1 cellular context compared by ENCODE assay signal in the genomic region with DNA sequence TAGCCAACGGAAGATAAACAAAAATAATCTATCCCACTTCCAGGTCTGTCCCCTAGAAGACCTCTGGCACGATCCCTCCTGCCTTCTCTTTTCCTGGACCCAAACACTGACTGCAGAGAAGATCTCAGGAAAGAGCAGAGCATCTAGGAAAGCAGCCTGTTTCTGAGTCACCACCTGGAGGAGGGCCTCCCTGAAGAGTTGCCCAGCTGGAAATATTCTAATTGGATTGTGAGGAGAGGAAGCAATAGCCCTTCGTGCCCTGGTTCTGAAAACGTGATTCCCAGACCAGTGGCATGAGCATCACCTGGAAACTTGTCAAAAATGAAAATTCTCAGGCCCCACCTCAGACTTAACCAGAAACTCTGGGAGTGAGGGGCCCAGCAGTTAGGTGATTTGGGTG.
TF ChIP-seq lines count a peak whose summit lies in the region.

No MANE protein-coding gene starts in this region.

TF ChIP-seq in GM23338, 12 proteins besides CTCF, POLR2A, EP300 and RAD21 (continued from another document):
- TF ChIP-seq, protein P1, sequence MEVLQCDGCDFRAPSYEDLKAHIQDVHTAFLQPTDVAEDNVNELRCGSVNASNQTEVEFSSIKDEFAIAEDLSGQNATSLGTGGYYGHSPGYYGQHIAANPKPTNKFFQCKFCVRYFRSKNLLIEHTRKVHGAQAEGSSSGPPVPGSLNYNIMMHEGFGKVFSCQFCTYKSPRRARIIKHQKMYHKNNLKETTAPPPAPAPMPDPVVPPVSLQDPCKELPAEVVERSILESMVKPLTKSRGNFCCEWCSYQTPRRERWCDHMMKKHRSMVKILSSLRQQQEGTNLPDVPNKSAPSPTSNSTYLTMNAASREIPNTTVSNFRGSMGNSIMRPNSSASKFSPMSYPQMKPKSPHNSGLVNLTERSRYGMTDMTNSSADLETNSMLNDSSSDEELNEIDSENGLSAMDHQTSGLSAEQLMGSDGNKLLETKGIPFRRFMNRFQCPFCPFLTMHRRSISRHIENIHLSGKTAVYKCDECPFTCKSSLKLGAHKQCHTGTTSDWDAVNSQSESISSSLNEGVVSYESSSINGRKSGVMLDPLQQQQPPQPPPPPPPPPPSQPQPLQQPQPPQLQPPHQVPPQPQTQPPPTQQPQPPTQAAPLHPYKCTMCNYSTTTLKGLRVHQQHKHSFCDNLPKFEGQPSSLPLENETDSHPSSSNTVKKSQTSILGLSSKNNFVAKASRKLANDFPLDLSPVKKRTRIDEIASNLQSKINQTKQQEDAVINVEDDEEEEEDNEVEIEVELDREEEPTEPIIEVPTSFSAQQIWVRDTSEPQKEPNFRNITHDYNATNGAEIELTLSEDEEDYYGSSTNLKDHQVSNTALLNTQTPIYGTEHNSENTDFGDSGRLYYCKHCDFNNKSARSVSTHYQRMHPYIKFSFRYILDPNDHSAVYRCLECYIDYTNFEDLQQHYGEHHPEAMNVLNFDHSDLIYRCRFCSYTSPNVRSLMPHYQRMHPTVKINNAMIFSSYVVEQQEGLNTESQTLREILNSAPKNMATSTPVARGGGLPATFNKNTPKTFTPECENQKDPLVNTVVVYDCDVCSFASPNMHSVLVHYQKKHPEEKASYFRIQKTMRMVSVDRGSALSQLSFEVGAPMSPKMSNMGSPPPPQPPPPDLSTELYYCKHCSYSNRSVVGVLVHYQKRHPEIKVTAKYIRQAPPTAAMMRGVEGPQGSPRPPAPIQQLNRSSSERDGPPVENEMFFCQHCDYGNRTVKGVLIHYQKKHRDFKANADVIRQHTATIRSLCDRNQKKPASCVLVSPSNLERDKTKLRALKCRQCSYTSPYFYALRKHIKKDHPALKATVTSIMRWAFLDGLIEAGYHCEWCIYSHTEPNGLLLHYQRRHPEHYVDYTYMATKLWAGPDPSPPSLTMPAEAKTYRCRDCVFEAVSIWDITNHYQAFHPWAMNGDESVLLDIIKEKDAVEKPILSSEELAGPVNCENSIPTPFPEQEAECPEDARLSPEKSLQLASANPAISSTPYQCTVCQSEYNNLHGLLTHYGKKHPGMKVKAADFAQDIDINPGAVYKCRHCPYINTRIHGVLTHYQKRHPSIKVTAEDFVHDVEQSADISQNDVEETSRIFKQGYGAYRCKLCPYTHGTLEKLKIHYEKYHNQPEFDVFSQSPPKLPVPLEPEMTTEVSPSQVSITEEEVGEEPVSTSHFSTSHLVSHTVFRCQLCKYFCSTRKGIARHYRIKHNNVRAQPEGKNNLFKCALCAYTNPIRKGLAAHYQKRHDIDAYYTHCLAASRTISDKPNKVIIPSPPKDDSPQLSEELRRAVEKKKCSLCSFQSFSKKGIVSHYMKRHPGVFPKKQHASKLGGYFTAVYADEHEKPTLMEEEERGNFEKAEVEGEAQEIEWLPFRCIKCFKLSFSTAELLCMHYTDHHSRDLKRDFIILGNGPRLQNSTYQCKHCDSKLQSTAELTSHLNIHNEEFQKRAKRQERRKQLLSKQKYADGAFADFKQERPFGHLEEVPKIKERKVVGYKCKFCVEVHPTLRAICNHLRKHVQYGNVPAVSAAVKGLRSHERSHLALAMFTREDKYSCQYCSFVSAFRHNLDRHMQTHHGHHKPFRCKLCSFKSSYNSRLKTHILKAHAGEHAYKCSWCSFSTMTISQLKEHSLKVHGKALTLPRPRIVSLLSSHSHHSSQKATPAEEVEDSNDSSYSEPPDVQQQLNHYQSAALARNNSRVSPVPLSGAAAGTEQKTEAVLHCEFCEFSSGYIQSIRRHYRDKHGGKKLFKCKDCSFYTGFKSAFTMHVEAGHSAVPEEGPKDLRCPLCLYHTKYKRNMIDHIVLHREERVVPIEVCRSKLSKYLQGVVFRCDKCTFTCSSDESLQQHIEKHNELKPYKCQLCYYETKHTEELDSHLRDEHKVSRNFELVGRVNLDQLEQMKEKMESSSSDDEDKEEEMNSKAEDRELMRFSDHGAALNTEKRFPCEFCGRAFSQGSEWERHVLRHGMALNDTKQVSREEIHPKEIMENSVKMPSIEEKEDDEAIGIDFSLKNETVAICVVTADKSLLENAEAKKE (CRISPR knock-in tag; IDR thresholded peaks at IDR 0.05), result no peak
